1 cellular context compared by ENCODE assay signal in genomic region chr6:158232445-158233213, GRCh38.
TF ChIP-seq lines count a peak whose summit lies in the region.

No MANE protein-coding gene starts in this region.

TF ChIP-seq in HEK293, 187 proteins besides CTCF, POLR2A, EP300 and RAD21 (continued from another document and continues in another):
- TF ChIP-seq ZBTB8A (tag by site-specific recombination; IDR thresholded peaks at IDR 0.05) (peak; percentile 89), ZNF112 (tag by site-specific recombination; IDR thresholded peaks at IDR 0.05) (no peak), SP2 (tag by site-specific recombination; IDR thresholded peaks at IDR 0.05) (0 out of 2 replicates have a peak, but pooled peaks have one; percentile 21), KLF1 (tag by site-specific recombination; IDR thresholded peaks at IDR 0.05) (0 out of 2 replicates have a peak, but pooled peaks have one; percentile 39), ZNF501 (tag by site-specific recombination; IDR thresholded peaks at IDR 0.05) (peak; percentile 43; the same call in 1 of the 2 replicates), ZNF610 (tag by site-specific recombination; IDR thresholded peaks at IDR 0.05; ENCODE audit: borderline replicate concordance) (0 out of 2 replicates have a peak, but pooled peaks have one; percentile 23), ZNF239 (tag by site-specific recombination; IDR thresholded peaks at IDR 0.05) (no peak), HOXC10 (CRISPR knock-in tag; IDR thresholded peaks at IDR 0.05) (no peak), SETDB1 (IDR thresholded peaks at IDR 0.05; ENCODE audit: insufficient read length, low read length) (no peak), ZNF132 (tag by site-specific recombination; IDR thresholded peaks at IDR 0.05; ENCODE audit: borderline replicate concordance) (no peak), ZBTB17 (tag by site-specific recombination; IDR thresholded peaks at IDR 0.05) (peak; percentile 87), ZNF157 (tag by site-specific recombination; IDR thresholded peaks at IDR 0.05) (no peak), ZNF777 (tag by site-specific recombination; IDR thresholded peaks at IDR 0.05; ENCODE audit: borderline replicate concordance) (no peak), ELK4 (IDR thresholded peaks at IDR 0.05; ENCODE audit: borderline replicate concordance, low read depth, low read length) (no peak), ZFP3 (tag by site-specific recombination; IDR thresholded peaks at IDR 0.05; ENCODE audit: low read depth) (no peak), ZXDB (tag by site-specific recombination; IDR thresholded peaks at IDR 0.05) (peak; percentile 53), BCL11A (tag by site-specific recombination; IDR thresholded peaks at IDR 0.05; ENCODE audit: low read depth) (0 out of 2 replicates have a peak, but pooled peaks have one; percentile 22), REST (tag by site-specific recombination; IDR thresholded peaks at IDR 0.05) (no peak), TCF7L2 (IDR thresholded peaks at IDR 0.05; ENCODE audit: borderline replicate concordance, low read depth, low read length) (no peak), SALL2 (tag by site-specific recombination; IDR thresholded peaks at IDR 0.05; ENCODE audit: borderline replicate concordance) (no peak), ATF2 (tag by site-specific recombination; IDR thresholded peaks at IDR 0.05; ENCODE audit: low read depth) (no peak), ZNF629 (tag by site-specific recombination; IDR thresholded peaks at IDR 0.05) (peak; percentile 25; the same call in 1 of the 2 replicates), ZNF362 (tag by site-specific recombination; IDR thresholded peaks at IDR 0.05) (no peak), ZNF394 (tag by site-specific recombination; IDR thresholded peaks at IDR 0.05; ENCODE audit: borderline replicate concordance) (peak; percentile 46; the same call in 1 of the 2 replicates), ZNF10 (tag by site-specific recombination; IDR thresholded peaks at IDR 0.05) (no peak), YY1 (tag by site-specific recombination; IDR thresholded peaks at IDR 0.05) (peak; percentile 27; the same call in 1 of the 2 replicates), ZNF544 (tag by site-specific recombination; IDR thresholded peaks at IDR 0.05) (no peak), ZSCAN16 (tag by site-specific recombination; IDR thresholded peaks at IDR 0.05) (no peak), ZNF670 (tag by site-specific recombination; IDR thresholded peaks at IDR 0.05; ENCODE audit: low read depth) (no peak), FEZF1 (tag by site-specific recombination; IDR thresholded peaks at IDR 0.05) (no peak), ZNF175 (tag by site-specific recombination; IDR thresholded peaks at IDR 0.05) (no peak), ZNF2 (tag by site-specific recombination; IDR thresholded peaks at IDR 0.05) (peak; percentile 89), ZNF169 (tag by site-specific recombination; IDR thresholded peaks at IDR 0.05) (no peak), YY2 (tag by site-specific recombination; IDR thresholded peaks at IDR 0.05) (no peak), ZNF664 (tag by site-specific recombination; IDR thresholded peaks at IDR 0.05) (no peak), ZNF23 (tag by site-specific recombination; IDR thresholded peaks at IDR 0.05; ENCODE audit: borderline replicate concordance) (no peak), ZBTB21 (tag by site-specific recombination; IDR thresholded peaks at IDR 0.05) (no peak), ZNF223 (tag by site-specific recombination; IDR thresholded peaks at IDR 0.05) (0 out of 2 replicates have a peak, but pooled peaks have one; percentile 24), ZNF311 (tag by site-specific recombination; IDR thresholded peaks at IDR 0.05; ENCODE audit: borderline replicate concordance) (no peak), GLI4 (tag by site-specific recombination; IDR thresholded peaks at IDR 0.05) (no peak), ZNF155 (tag by site-specific recombination; IDR thresholded peaks at IDR 0.05) (no peak), ZNF37A (tag by site-specific recombination; IDR thresholded peaks at IDR 0.05) (no peak)
- TF ChIP-seq, protein P1, sequence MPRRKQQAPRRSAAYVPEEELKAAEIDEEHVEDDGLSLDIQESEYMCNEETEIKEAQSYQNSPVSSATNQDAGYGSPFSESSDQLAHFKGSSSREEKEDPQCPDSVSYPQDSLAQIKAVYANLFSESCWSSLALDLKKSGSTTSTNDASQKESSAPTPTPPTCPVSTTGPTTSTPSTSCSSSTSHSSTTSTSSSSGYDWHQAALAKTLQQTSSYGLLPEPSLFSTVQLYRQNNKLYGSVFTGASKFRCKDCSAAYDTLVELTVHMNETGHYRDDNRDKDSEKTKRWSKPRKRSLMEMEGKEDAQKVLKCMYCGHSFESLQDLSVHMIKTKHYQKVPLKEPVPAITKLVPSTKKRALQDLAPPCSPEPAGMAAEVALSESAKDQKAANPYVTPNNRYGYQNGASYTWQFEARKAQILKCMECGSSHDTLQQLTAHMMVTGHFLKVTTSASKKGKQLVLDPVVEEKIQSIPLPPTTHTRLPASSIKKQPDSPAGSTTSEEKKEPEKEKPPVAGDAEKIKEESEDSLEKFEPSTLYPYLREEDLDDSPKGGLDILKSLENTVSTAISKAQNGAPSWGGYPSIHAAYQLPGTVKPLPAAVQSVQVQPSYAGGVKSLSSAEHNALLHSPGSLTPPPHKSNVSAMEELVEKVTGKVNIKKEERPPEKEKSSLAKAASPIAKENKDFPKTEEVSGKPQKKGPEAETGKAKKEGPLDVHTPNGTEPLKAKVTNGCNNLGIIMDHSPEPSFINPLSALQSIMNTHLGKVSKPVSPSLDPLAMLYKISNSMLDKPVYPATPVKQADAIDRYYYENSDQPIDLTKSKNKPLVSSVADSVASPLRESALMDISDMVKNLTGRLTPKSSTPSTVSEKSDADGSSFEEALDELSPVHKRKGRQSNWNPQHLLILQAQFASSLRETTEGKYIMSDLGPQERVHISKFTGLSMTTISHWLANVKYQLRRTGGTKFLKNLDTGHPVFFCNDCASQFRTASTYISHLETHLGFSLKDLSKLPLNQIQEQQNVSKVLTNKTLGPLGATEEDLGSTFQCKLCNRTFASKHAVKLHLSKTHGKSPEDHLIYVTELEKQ (tag by site-specific recombination; IDR thresholded peaks at IDR 0.05; ENCODE audit: borderline replicate concordance), result 0 out of 2 replicates have a peak, but pooled peaks have one; percentile 44
- TF ChIP-seq, protein P2, sequence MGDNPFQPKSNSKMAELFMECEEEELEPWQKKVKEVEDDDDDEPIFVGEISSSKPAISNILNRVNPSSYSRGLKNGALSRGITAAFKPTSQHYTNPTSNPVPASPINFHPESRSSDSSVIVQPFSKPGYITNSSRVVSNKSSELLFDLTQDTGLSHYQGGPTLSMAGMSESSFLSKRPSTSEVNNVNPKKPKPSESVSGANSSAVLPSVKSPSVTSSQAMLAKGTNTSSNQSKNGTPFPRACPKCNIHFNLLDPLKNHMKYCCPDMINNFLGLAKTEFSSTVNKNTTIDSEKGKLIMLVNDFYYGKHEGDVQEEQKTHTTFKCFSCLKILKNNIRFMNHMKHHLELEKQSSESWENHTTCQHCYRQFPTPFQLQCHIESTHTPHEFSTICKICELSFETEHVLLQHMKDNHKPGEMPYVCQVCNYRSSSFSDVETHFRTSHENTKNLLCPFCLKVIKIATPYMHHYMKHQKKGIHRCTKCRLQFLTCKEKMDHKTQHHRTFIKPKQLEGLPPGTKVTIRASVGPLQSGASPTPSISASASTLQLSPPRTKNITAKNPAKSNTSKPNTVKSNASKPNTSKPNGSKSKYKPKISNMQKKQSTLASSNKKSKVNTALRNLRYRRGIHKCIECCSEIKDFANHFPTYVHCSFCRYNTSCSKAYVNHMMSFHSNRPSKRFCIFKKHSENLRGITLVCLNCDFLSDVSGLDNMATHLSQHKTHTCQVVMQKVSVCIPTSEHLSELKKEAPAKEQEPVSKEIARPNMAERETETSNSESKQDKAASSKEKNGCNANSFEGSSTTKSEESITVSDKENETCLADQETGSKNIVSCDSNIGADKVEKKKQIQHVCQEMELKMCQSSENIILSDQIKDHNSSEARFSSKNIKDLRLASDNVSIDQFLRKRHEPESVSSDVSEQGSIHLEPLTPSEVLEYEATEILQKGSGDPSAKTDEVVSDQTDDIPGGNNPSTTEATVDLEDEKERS (tag by site-specific recombination; IDR thresholded peaks at IDR 0.05), result no peak
- TF ChIP-seq, protein P3, sequence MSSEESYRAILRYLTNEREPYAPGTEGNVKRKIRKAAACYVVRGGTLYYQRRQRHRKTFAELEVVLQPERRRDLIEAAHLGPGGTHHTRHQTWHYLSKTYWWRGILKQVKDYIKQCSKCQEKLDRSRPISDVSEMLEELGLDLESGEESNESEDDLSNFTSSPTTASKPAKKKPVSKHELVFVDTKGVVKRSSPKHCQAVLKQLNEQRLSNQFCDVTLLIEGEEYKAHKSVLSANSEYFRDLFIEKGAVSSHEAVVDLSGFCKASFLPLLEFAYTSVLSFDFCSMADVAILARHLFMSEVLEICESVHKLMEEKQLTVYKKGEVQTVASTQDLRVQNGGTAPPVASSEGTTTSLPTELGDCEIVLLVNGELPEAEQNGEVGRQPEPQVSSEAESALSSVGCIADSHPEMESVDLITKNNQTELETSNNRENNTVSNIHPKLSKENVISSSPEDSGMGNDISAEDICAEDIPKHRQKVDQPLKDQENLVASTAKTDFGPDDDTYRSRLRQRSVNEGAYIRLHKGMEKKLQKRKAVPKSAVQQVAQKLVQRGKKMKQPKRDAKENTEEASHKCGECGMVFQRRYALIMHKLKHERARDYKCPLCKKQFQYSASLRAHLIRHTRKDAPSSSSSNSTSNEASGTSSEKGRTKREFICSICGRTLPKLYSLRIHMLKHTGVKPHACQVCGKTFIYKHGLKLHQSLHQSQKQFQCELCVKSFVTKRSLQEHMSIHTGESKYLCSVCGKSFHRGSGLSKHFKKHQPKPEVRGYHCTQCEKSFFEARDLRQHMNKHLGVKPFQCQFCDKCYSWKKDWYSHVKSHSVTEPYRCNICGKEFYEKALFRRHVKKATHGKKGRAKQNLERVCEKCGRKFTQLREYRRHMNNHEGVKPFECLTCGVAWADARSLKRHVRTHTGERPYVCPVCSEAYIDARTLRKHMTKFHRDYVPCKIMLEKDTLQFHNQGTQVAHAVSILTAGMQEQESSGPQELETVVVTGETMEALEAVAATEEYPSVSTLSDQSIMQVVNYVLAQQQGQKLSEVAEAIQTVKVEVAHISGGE (tag by site-specific recombination; conservative IDR thresholded peaks at IDR 0.05; ENCODE audit: low read depth), result peak; percentile 62
- TF ChIP-seq, protein P4, sequence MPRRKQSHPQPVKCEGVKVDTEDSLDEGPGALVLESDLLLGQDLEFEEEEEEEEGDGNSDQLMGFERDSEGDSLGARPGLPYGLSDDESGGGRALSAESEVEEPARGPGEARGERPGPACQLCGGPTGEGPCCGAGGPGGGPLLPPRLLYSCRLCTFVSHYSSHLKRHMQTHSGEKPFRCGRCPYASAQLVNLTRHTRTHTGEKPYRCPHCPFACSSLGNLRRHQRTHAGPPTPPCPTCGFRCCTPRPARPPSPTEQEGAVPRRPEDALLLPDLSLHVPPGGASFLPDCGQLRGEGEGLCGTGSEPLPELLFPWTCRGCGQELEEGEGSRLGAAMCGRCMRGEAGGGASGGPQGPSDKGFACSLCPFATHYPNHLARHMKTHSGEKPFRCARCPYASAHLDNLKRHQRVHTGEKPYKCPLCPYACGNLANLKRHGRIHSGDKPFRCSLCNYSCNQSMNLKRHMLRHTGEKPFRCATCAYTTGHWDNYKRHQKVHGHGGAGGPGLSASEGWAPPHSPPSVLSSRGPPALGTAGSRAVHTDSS (tag by site-specific recombination; IDR thresholded peaks at IDR 0.05), result peak; percentile 88
